8 cellular contexts compared by ENCODE assay signal in the genomic region with DNA sequence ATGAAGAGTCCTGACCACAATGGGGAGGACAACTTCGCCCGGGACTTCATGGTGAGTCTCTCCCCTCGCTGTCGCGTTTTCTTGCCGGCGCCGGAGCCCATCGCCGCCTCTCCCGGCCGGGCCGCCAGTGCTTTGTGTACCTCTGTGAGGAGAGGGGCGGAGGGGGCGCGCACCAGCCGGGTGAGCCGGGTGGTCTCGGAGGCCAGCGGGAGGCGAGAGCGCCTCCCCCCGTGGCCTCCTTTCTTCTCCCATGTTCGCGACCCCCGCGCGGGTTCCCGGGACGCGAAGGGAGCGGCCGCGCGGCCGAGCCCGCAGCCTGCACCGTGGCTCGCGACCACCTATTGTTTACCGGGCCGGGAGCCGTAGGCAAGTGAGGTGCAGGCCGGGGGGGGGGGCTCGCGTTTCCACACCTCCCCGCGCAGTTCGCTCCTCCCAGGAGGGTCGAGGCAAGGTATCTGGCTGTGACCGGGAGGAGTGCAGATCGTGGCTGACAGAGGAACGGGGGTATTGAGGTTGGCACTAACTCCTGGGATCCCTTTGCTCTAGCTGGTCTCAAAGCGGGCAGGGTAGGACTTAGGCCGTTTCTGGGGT. TPM values are rescaled to one million over a fixed set of nuclear protein-coding genes. Genes with fewer than 3 reads are reported as not detected.
DNase-seq lines count a peak whose midpoint lies in the region; ATAC-seq and TF ChIP-seq lines count a peak whose summit lies in the region.

No MANE protein-coding gene starts in this region.

- peak overlapping the region; percentile 89 for H3K4me3 Mint-ChIP-seq in GM23338
- peak overlapping the region; percentile 92 for H3K4me3 Mint-ChIP-seq in activated CD4-positive, alpha-beta T cell treated with anti-CD3 and anti-CD28 coated beads, Interleukin-2, amount 10 ng/mL, durations not matched to agents 7 days and 5 days

- H3K27ac Mint-ChIP-seq in GM23338 = peak overlapping the region; percentile 98
- H3K27ac Mint-ChIP-seq in activated CD4-positive, alpha-beta T cell treated with anti-CD3 and anti-CD28 coated beads, Interleukin-2, amount 10 ng/mL, durations not matched to agents 7 days and 5 days = peak overlapping the region; percentile 54

- peak overlapping the region; percentile 76 for H3K4me2 ChIP-seq in GM23338

- H3K36me3 Mint-ChIP-seq in GM23338 (ENCODE audit: low read depth) = peaks cover 27% of the 10 kb centered on the region
- H3K36me3 Mint-ChIP-seq in activated CD4-positive, alpha-beta T cell treated with anti-CD3 and anti-CD28 coated beads, Interleukin-2, amount 10 ng/mL, durations not matched to agents 7 days and 5 days (ENCODE audit: low read depth) = no peaks in the 10 kb centered on the region

- POLR2A ChIA-PET in activated CD4-positive, alpha-beta T cell treated with anti-CD3 and anti-CD28 coated beads, Interleukin-2, amount 10 ng/mL, durations not matched to agents 7 days and 5 days (lab: Charles Lee) = no interaction called here

- WGBS in lower leg skin, 2 donors = 0% methylated on average over 8 to 47 of the region's 55 CpGs

- H3K27ac ChIP-seq in GM23338 (ENCODE audit: low read depth) = peak overlapping the region; percentile 100

- peak overlapping the region; percentile 23; the same call in 1 of the 2 replicates for H2AFZ ChIP-seq in GM23338

- no peaks in the 10 kb centered on the region for H3K9me2 ChIP-seq in GM23338 (ENCODE audit: insufficient read depth)

- DNase-seq in Caki2 (ENCODE audit: low read depth) = peak; percentile 50
- DNase-seq in GM23338 (ENCODE audit: low spot score) = peak; percentile 52
- DNase-seq in NCI-H146 treated with DMSO at 0.1 percent for 48 hours (lab: John Stamatoyannopoulos, UW; ENCODE audit: unreplicated experiment) = peak; percentile 55
- DNase-seq in activated CD4-positive, alpha-beta T cell treated with anti-CD3 and anti-CD28 coated beads, Interleukin-2, amount 10 ng/mL, durations not matched to agents 7 days and 5 days = peak; percentile 44
- peak; percentile 70 for DNase-seq in dermis blood vessel endothelial cell
- DNase-seq in lower leg skin (ENCODE audit: low spot score in 2 of 2) = peak; percentile 41 to 87
- peak; percentile 12 for DNase-seq in stimulated activated CD8-positive, alpha-beta memory T cell treated with anti-CD3 and anti-CD28 coated beads, Interleukin-15, amount 100 ng/mL, for 1 hour (ENCODE audit: low read depth)
- DNase-seq in OCI-M2 (lab: John Stamatoyannopoulos, UW; ENCODE audit: unreplicated experiment) = no peak

- in situ Hi-C loops in Caki2 (cut with HindIII; ENCODE audit: low pct_unique_long_range_greater_than_20kb, low sequenced_read_pairs) = no loop called here

- ATAC-seq in GM23338 = peak; percentile 23

- TF ChIP-seq POLR2A in lower leg skin (IDR thresholded peaks at IDR 0.05) = no peak

- H4K20me1 ChIP-seq in GM23338 (replicated peaks; ENCODE audit: insufficient read depth) = peaks cover 32% of the 10 kb centered on the region

- peaks cover 30% of the 10 kb centered on the region for H3K4me1 ChIP-seq in GM23338 (ENCODE audit: insufficient read depth)

- H3K4me1 Mint-ChIP-seq in GM23338 = peaks cover 31% of the 10 kb centered on the region
- H3K4me1 Mint-ChIP-seq in activated CD4-positive, alpha-beta T cell treated with anti-CD3 and anti-CD28 coated beads, Interleukin-2, amount 10 ng/mL, durations not matched to agents 7 days and 5 days = peaks cover 18% of the 10 kb centered on the region

- H3K27me3 Mint-ChIP-seq in GM23338 (ENCODE audit: insufficient read depth, low read depth, poor library complexity) = peaks cover 15% of the 10 kb centered on the region
- peaks cover 10% of the 10 kb centered on the region for H3K27me3 Mint-ChIP-seq in activated CD4-positive, alpha-beta T cell treated with anti-CD3 and anti-CD28 coated beads, Interleukin-2, amount 10 ng/mL, durations not matched to agents 7 days and 5 days

- intact Hi-C loops in lower leg skin (cut with DNase I; ENCODE audit: low total_unique reads) = no loop called here

- peaks cover 57% of the 10 kb centered on the region for H3K79me2 ChIP-seq in GM23338 (replicated peaks; ENCODE audit: insufficient read depth)

- CTCF ChIA-PET in activated CD4-positive, alpha-beta T cell treated with anti-CD3 and anti-CD28 coated beads, Interleukin-2, amount 10 ng/mL, durations not matched to agents 7 days and 5 days (lab: Charles Lee) = no interaction called here

- peaks cover 19% of the 10 kb centered on the region for H3K9me3 Mint-ChIP-seq in GM23338
- no peaks in the 10 kb centered on the region for H3K9me3 Mint-ChIP-seq in activated CD4-positive, alpha-beta T cell treated with anti-CD3 and anti-CD28 coated beads, Interleukin-2, amount 10 ng/mL, durations not matched to agents 7 days and 5 days

- TF ChIP-seq CTCF in GM23338 (conservative IDR thresholded peaks at IDR 0.05; ENCODE audit: low read depth in 2 of 2) (no peak), lower leg skin (IDR thresholded peaks at IDR 0.05) (no peak)

- H3K36me3 ChIP-seq in GM23338 (ENCODE audit: insufficient read depth) = no peaks in the 10 kb centered on the region

- peaks cover 4% of the 10 kb centered on the region; the same call in 1 of the 2 replicates for H3F3A ChIP-seq in GM23338 (replicated peaks; ENCODE audit: low read depth)

- H3K4me3 ChIP-seq in GM23338 = peak overlapping the region; percentile 97
- peak overlapping the region; percentile 95 for H3K4me3 ChIP-seq in lower leg skin (ENCODE audit: low read depth, poor library complexity, severe bottlenecking)

- H3K27me3 ChIP-seq in GM23338 (ENCODE audit: insufficient read depth) = no peaks in the 10 kb centered on the region

TF ChIP-seq in GM23338, 12 proteins besides CTCF, POLR2A, EP300 and RAD21:
- TF ChIP-seq POLR2AphosphoS5 (IDR thresholded peaks at IDR 0.05; ENCODE audit: low read depth) (peak; percentile 36; the same call in 1 of the 2 replicates), REST (IDR thresholded peaks at IDR 0.05; ENCODE audit: unreplicated experiment) (no peak)

RNA-seq across cellular contexts. Expression of gene PTPN12, which starts 0.6 kb away (rescaled TPM):
- 19.0 and 22.5 TPM in 2 replicates for total RNA-seq in Caki2 (2014; rRNA removed; shearing (Covaris generic); ENCODE audit: low replicate concordance)
- total RNA-seq in GM23338 (2014; rRNA removed; shearing (Covaris generic)) = 131 and 187 TPM in 2 replicates
- polyA plus RNA-seq in GM23338 (2016; fragmentation: Nextera tagmentation; extraction: Ambion mirVana) = 55.1 and 58.8 TPM in 2 replicates
- 10 to 100 TPM; 20.9 to 24.6 TPM for total RNA-seq in activated CD4-positive, alpha-beta T cell treated with anti-CD3 and anti-CD28 coated beads, Interleukin-2, amount 10 ng/mL, durations not matched to agents 7 days and 5 days
- 56.3 and 88.0 TPM in 2 replicates for total RNA-seq in dermis blood vessel endothelial cell
- 10 to 100 TPM; 63.9 to 75.3 (median 68.2) TPM for total RNA-seq in lower leg skin
